In genomic region chr17:45200701-45201100, GRCh38 we compare ENCODE assay signal across 1 cellular context.
TF ChIP-seq lines count a peak whose summit lies in the region.

No MANE protein-coding gene starts in this region.

TF ChIP-seq in HepG2, 621 proteins besides CTCF, POLR2A, EP300 and RAD21 (continued from another document):
- TF ChIP-seq ZNF879 (CRISPR knock-in tag; IDR thresholded peaks at IDR 0.05) (no peak), CREM (IDR thresholded peaks at IDR 0.05) (peak; percentile 28; the same call in 1 of the 2 replicates), CREM (CRISPR knock-in tag; IDR thresholded peaks at IDR 0.05) (no peak), KIAA2018 (CRISPR knock-in tag; IDR thresholded peaks at IDR 0.05; ENCODE audit: borderline replicate concordance) (no peak), ZNF703 (CRISPR knock-in tag; IDR thresholded peaks at IDR 0.05; ENCODE audit: borderline replicate concordance) (0 out of 2 replicates have a peak, but pooled peaks have one; percentile 68), ETV5 (CRISPR knock-in tag; IDR thresholded peaks at IDR 0.05; ENCODE audit: borderline replicate concordance) (peak; percentile 15; the same call in 1 of the 2 replicates), HMG20A (CRISPR knock-in tag; IDR thresholded peaks at IDR 0.05; ENCODE audit: borderline replicate concordance) (0 out of 2 replicates have a peak, but pooled peaks have one; percentile 50), MTA1 (CRISPR knock-in tag; IDR thresholded peaks at IDR 0.05; ENCODE audit: borderline replicate concordance) (no peak), HDAC2 (CRISPR knock-in tag; IDR thresholded peaks at IDR 0.05) (peak; percentile 49; the same call in 1 of the 2 replicates), ATF6 (CRISPR knock-in tag; conservative IDR thresholded peaks at IDR 0.05) (no peak), MEF2D (CRISPR knock-in tag; IDR thresholded peaks at IDR 0.05) (no peak), SMYD3 (CRISPR knock-in tag; IDR thresholded peaks at IDR 0.05) (no peak), ZNF660 (CRISPR knock-in tag; IDR thresholded peaks at IDR 0.05; ENCODE audit: borderline replicate concordance, low read depth) (no peak), GATAD2A (CRISPR knock-in tag; IDR thresholded peaks at IDR 0.05) (peak; percentile 83), CEBPB (IDR thresholded peaks at IDR 0.05; ENCODE audit: borderline replicate concordance, low read depth, low read length) (peak; percentile 66; the same call in 1 of the 2 replicates), GLI4 (CRISPR knock-in tag; IDR thresholded peaks at IDR 0.05; ENCODE audit: borderline replicate concordance) (no peak), GPN1 (CRISPR knock-in tag; IDR thresholded peaks at IDR 0.05; ENCODE audit: borderline replicate concordance) (no peak), RBFOX2 (IDR thresholded peaks at IDR 0.05; ENCODE audit: low read depth, low read length) (no peak), KLF16 (CRISPR knock-in tag; IDR thresholded peaks at IDR 0.05) (peak in 1 of 2 experiments; percentile 47; a peak in 1 of 4 replicates)
